ENCODE assay signal across 1 cellular context in the genomic region with DNA sequence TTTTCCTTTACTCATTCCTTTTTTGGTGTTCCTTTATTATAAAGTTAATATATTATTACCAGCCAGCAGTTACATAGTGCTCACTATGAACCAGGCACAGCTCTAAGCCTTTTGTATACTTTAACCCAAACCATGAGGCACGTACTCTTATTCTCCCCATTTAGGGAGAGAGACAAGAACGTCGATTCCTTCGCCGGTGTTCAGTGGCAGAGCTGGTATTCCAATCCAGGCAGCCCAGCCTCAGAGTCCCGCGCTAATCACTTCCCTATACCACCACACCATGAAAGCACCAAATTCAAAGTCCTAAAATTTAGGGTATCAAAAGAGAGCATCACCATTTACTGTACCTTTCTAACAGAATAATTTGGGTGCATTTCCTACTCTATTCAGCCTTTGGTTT.
TF ChIP-seq lines count a peak whose summit lies in the region.

No MANE protein-coding gene starts in this region.

TF ChIP-seq in HepG2, 621 proteins besides CTCF, POLR2A, EP300 and RAD21:
- TF ChIP-seq ARID2 (CRISPR knock-in tag; IDR thresholded peaks at IDR 0.05; ENCODE audit: borderline replicate concordance) (no peak), ZNF670 (CRISPR knock-in tag; IDR thresholded peaks at IDR 0.05; ENCODE audit: borderline replicate concordance) (no peak), ZNF546 (CRISPR knock-in tag; conservative IDR thresholded peaks at IDR 0.05) (no peak), ZNF790 (CRISPR knock-in tag; IDR thresholded peaks at IDR 0.05; ENCODE audit: borderline replicate concordance) (no peak), NCOA5 (CRISPR knock-in tag; IDR thresholded peaks at IDR 0.05) (no peak), ATAD3A (CRISPR knock-in tag; IDR thresholded peaks at IDR 0.05) (no peak), JARID2 (CRISPR knock-in tag; IDR thresholded peaks at IDR 0.05; ENCODE audit: insufficient replicate concordance) (no peak), ZNF556 (CRISPR knock-in tag; IDR thresholded peaks at IDR 0.05; ENCODE audit: borderline replicate concordance) (no peak), HHEX (CRISPR knock-in tag; IDR thresholded peaks at IDR 0.05) (no peak), NR2F2 (IDR thresholded peaks at IDR 0.05; ENCODE audit: borderline replicate concordance, low read depth) (no peak), ZNF205 (CRISPR knock-in tag; IDR thresholded peaks at IDR 0.05) (no peak), CCAR2 (optimal IDR thresholded peaks at IDR 0.05; ENCODE audit: low read depth, low read length) (no peak)
